22 cellular contexts compared by ENCODE assay signal in the genomic region with DNA sequence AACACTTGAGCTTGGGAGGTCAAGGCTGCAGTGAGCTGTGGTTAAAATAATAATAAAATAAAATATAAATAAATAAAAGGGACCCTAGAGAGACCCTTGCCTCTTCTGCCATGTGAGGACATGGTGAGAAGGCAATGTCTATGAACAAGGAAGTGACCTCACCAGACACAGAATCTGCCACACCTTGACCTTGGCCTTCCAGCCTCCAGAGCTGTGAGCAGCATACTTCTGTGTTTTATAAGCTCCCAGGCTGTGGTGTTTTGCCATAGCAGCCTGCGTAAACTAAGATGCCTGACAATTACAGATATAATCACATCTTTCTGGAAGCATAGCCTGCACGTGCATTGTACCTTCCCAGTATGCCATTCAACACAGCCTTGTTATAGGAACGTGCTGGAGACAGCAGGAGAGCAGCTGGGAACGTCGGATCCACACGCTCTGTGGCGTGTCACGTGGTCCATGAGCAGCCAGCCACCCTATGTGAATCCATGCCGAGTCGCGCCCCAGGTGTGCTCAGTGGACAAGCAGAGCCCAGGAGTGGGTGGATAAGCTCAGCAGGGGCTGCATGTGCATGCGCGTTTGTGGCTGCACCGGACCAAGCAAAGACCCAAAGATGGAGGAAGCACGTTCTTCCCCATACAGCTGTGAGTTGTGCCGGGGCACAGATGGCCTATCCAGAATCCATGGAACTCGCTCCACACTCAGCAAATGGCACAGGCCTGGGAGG. TPM values are rescaled to one million over a fixed set of nuclear protein-coding genes. Genes with fewer than 3 reads are reported as not detected.
A peak's percentile ranks its signal among the peaks of the same experiment; 100 is the strongest.
DNase-seq lines count a peak whose midpoint lies in the region; ATAC-seq, FAIRE-seq and TF ChIP-seq lines count a peak whose summit lies in the region.
"Had no signal": no experiment of that assay in that cellular context is flagged by ENCODE, and none has a peak within 500 bp of the region (broad histone marks: within the 10 kb centered on the region; RNA-seq: fewer than 3 reads in every experiment).

No MANE protein-coding gene starts in this region.

- no TSS peak for BruUV-seq in HepG2 (replicated peaks; lab: Mats Ljungman, UMichigan)

- 42% methylated on average over 13 of the region's 17 CpGs for WGBS in HepG2 (ENCODE audit: low lambda C conversion rate)
- 84 to 89% (median 84%) methylated on average over 17 of the region's 17 CpGs for WGBS in small intestine, 3 donors

- ATAC-seq in Right ventricle myocardium superior (ENCODE audit: poor library complexity), result no peak
- ATAC-seq in HepG2, result no peak
- ATAC-seq: Panc1 had no signal

- no peaks in the 10 kb centered on the region for H3K79me2 ChIP-seq in HepG2 (ENCODE audit: insufficient read depth, low read length)

- POLR2A ChIA-PET in HepG2 (lab: Yijun Ruan, JAX), result no interaction called here

- TF ChIP-seq RAD21 in HepG2 (CRISPR knock-in tag; IDR thresholded peaks at IDR 0.05), result no peak

- no peak overlapping the region for H3K4me3 ChIP-seq in left ventricle myocardium inferior
- H3K4me3 ChIP-seq in HepG2 (replicated peaks in 1 of 3; ENCODE audit: insufficient read depth in 1 of 3, low read depth in 2 of 3, low read length in 3 of 3), result no peak overlapping the region
- H3K4me3 ChIP-seq in small intestine (ENCODE audit: low read depth in 1 of 2, low read length in 2 of 2), result no peak overlapping the region
- H3K4me3 ChIP-seq: SJCRH30 had no signal

- H3K27ac ChIP-seq in left ventricle myocardium inferior (replicated peaks) (no peak overlapping the region), HepG2 (ENCODE audit: extremely low read length, insufficient read depth, low read length) (no peak overlapping the region), small intestine (ENCODE audit: low read depth in 1 of 2, low read length in 1 of 2) (no peak overlapping the region)
- H3K27ac ChIP-seq: SJCRH30 had no signal

- no peaks in the 10 kb centered on the region for H3K36me3 ChIP-seq in left ventricle myocardium inferior
- H3K36me3 ChIP-seq in HepG2 (replicated peaks in 1 of 2; ENCODE audit: control insufficient read depth in 1 of 2, insufficient read depth in 2 of 2, low read length in 2 of 2), result no peaks in the 10 kb centered on the region
- no peaks in the 10 kb centered on the region for H3K36me3 ChIP-seq in small intestine (ENCODE audit: control insufficient read depth in 2 of 2, insufficient read depth in 2 of 2, low read length in 2 of 2)
- H3K36me3 ChIP-seq: SJCRH30 had no signal

- no peak overlapping the region for H2AFZ ChIP-seq in HepG2 (ENCODE audit: low read length)

- no peaks in the 10 kb centered on the region for H3K27me3 ChIP-seq in left ventricle myocardium inferior (ENCODE audit: low read depth)
- H3K27me3 ChIP-seq in HepG2 (ENCODE audit: control insufficient read depth in 1 of 2, insufficient read depth in 2 of 2, low read length in 2 of 2), result peaks cover 1 to 37% of the 10 kb centered on the region in 2 experiments; a peak in 3 of 5 replicates
- H3K27me3 ChIP-seq in small intestine (ENCODE audit: control insufficient read depth in 2 of 2, insufficient read depth in 2 of 2, low read length in 2 of 2), result no peaks in the 10 kb centered on the region
- H3K27me3 ChIP-seq: SJCRH30 had no signal

- CTCF ChIA-PET in HepG2 (lab: Yijun Ruan, JAX; ENCODE audit: low intra/inter-chr PET ratio, low total read pairs), result no interaction called here

- intact Hi-C loops in Right ventricle myocardium superior (cut with DNase I), result no loop called here
- intact Hi-C loops in left ventricle myocardium inferior (cut with micrococcal nuclease), result no loop called here
- intact Hi-C loops in HepG2 (cut with micrococcal nuclease; ENCODE audit: unreplicated experiment), result no loop called here

- H3K9ac ChIP-seq in HepG2 (ENCODE audit: insufficient read depth, low read depth, low read length), result no peak overlapping the region

- no peak overlapping the region for H3K4me2 ChIP-seq in HepG2 (ENCODE audit: low read depth, low read length)

- H4K20me1 ChIP-seq in HepG2 (ENCODE audit: insufficient read depth, low read length), result no peaks in the 10 kb centered on the region

- in situ Hi-C loops in HepG2 (cut with HindIII; ENCODE audit: extremely low pct_ligation_motif_present, low pct_unique_long_range_greater_than_20kb), result no loop called here

- no peak for TF ChIP-seq EP300 in HepG2 (IDR thresholded peaks at IDR 0.05; ENCODE audit: low read depth in 2 of 2, low read length in 2 of 2)
- no peak for TF ChIP-seq EP300 in HepG2 (CRISPR knock-in tag; IDR thresholded peaks at IDR 0.05; ENCODE audit: borderline replicate concordance)

- TF ChIP-seq CTCF in left ventricle myocardium inferior (IDR thresholded peaks at IDR 0.05; ENCODE audit: borderline replicate concordance) (no peak), HepG2 (CRISPR knock-in tag; IDR thresholded peaks at IDR 0.05) (no peak)

- TF ChIP-seq POLR2A in HepG2 (IDR thresholded peaks at IDR 0.05; ENCODE audit: insufficient read depth in 1 of 2, low read depth in 2 of 2, low read length in 2 of 2), result no peak

- DNase-seq in Right ventricle myocardium superior (peak; percentile 40), left ventricle myocardium inferior (no peak), SW480 (ENCODE audit: low spot score) (peak; percentile 9), HepG2 (ENCODE audit: low spot score) (no peak), small intestine (peak; percentile 36), GF-D8 (lab: John Stamatoyannopoulos, UW) (no peak), NCI-H2029 (lab: John Stamatoyannopoulos, UW) (no peak), NCI-H226 (no peak)
- DNase-seq: 8988T, AML-193, EL, Kasumi-1, MM.1S, NCI-H1048, NCI-H1417 treated with DMSO at 0.1 percent for 48 hours, NCI-H187, NCI-H2107, NCI-H510A treated with DMSO at 0.1 percent for 48 hours, NCI-H748 treated with DMSO at 0.1 percent for 48 hours, SJCRH30 had no signal

- no peak for FAIRE-seq in HepG2 (lab: Jason Lieb, UNC)
- FAIRE-seq in small intestine (lab: Jason Lieb, UNC), result no peak
- FAIRE-seq: GM19239 had no signal

- H3K4me1 ChIP-seq in left ventricle myocardium inferior (no peaks in the 10 kb centered on the region), HepG2 (ENCODE audit: insufficient read depth, low read length) (no peaks in the 10 kb centered on the region), small intestine (ENCODE audit: control insufficient read depth in 2 of 2, insufficient read depth in 1 of 2, low read depth in 1 of 2, low read length in 1 of 2) (no peaks in the 10 kb centered on the region)
- H3K4me1 ChIP-seq: SJCRH30 had no signal

- H3K9me3 ChIP-seq in left ventricle myocardium inferior (replicated peaks), result peaks cover 9% of the 10 kb centered on the region
- H3K9me3 ChIP-seq in HepG2 (ENCODE audit: low read length), result no peaks in the 10 kb centered on the region
- H3K9me3 ChIP-seq in small intestine (ENCODE audit: control insufficient read depth, low read depth), result no peaks in the 10 kb centered on the region
- H3K9me3 ChIP-seq: SJCRH30 had no signal

TF ChIP-seq in HepG2, 621 proteins besides CTCF, POLR2A, EP300 and RAD21 (continues in another document):
- no peak for TF ChIP-seq SUZ12 (IDR thresholded peaks at IDR 0.05; ENCODE audit: low read depth, low read length)
- TF ChIP-seq CENPT (CRISPR knock-in tag; IDR thresholded peaks at IDR 0.05; ENCODE audit: low read depth), result no peak
- TF ChIP-seq RFXAP (CRISPR knock-in tag; IDR thresholded peaks at IDR 0.05; ENCODE audit: borderline replicate concordance), result no peak
- TF ChIP-seq ZMAT5 (CRISPR knock-in tag; IDR thresholded peaks at IDR 0.05; ENCODE audit: borderline replicate concordance, low read depth), result no peak
- no peak for TF ChIP-seq ZSCAN29 (CRISPR knock-in tag; conservative IDR thresholded peaks at IDR 0.05)
- TF ChIP-seq RAD51 (IDR thresholded peaks at IDR 0.05; ENCODE audit: borderline replicate concordance), result peak; percentile 41; the same call in 1 of the 2 replicates
- TF ChIP-seq SCMH1 (CRISPR knock-in tag; IDR thresholded peaks at IDR 0.05; ENCODE audit: borderline replicate concordance), result no peak
- TF ChIP-seq KAT7 (CRISPR knock-in tag; IDR thresholded peaks at IDR 0.05; ENCODE audit: borderline replicate concordance), result no peak

RNA-seq across cellular contexts. Expression of gene WNT9A, which starts 17.8 kb away (rescaled TPM):
- total RNA-seq in Right ventricle myocardium superior (0.59 TPM), left ventricle myocardium inferior (4.8 TPM), HepG2 (2016; rRNA removed; fragmentation: Illumina TruSeq; extraction: Trizol) (0.04 TPM in 2 replicates)
- total RNA-seq in HepG2 (2016; cell fraction: cytosol; rRNA removed; fragmentation: Illumina TruSeq; extraction: Trizol; ENCODE audit: low read depth), result not detected in 2 replicates
- 0.04 TPM in 1 of 2 replicates, not detected in the other for total RNA-seq in HepG2 (2016; cell fraction: insoluble cytoplasmic fraction; rRNA removed; fragmentation: Illumina TruSeq; extraction: Trizol)
- total RNA-seq in HepG2 (2016; cell fraction: membrane; rRNA removed; fragmentation: Illumina TruSeq; extraction: Trizol), result not detected in 2 replicates
- total RNA-seq in HepG2 (2016; cell fraction: nucleus; rRNA removed; fragmentation: Illumina TruSeq; extraction: Trizol), result not detected in 2 replicates
- polyA plus RNA-seq in HepG2 (2011; rRNA removed) (not detected in 2 replicates), small intestine (1 to 10 TPM in 1 of 3 donors, under 1 TPM in 2; 0.27 to 1.9 (median 0.45) TPM)
- 0.04 TPM in 1 of 2 replicates, not detected in the other for polyA plus RNA-seq in HepG2 (2011; cell fraction: cytosol; rRNA removed)
- polyA plus RNA-seq in HepG2 (2011; cell fraction: nucleus; rRNA removed), result 0.06 and 0.07 TPM in 2 replicates
- 0.04 TPM in 1 of 2 replicates, not detected in the other for polyA plus RNA-seq in HepG2 (2012)
- not detected in 2 replicates for polyA plus RNA-seq in HepG2 (2016; cell fraction: cytosol; fragmentation: Illumina TruSeq; extraction: Trizol; ENCODE audit: low read depth)
- polyA plus RNA-seq in HepG2 (2016; cell fraction: insoluble cytoplasmic fraction; fragmentation: Illumina TruSeq; extraction: Trizol; ENCODE audit: low read depth), result not detected in 2 replicates
- polyA plus RNA-seq in HepG2 (2016; cell fraction: membrane; fragmentation: Illumina TruSeq; extraction: Trizol; ENCODE audit: low read depth), result not detected in 2 replicates
- not detected in 2 replicates for polyA plus RNA-seq in HepG2 (2016; cell fraction: nucleus; fragmentation: Illumina TruSeq; extraction: Trizol; ENCODE audit: insufficient read depth, low read depth)
- polyA minus RNA-seq in HepG2 (2011; rRNA and poly(A)+ RNA removed; ENCODE audit: low replicate concordance), result 0.04 and 2.6 TPM in 2 replicates
- polyA minus RNA-seq in HepG2 (2011; cell fraction: cytosol; rRNA and poly(A)+ RNA removed), result not detected in 2 replicates
- not detected in 2 replicates for polyA minus RNA-seq in HepG2 (2011; cell fraction: nucleus; rRNA and poly(A)+ RNA removed)

Comparison
In these comparisons a context has a peak if more than half of its experiments do, and no peak if none do; other contexts are left out.
1. DNase-seq: peak in Right ventricle myocardium superior (single experiment), SW480 (single experiment) and small intestine (single experiment); none in left ventricle myocardium inferior (single experiment), HepG2 (single experiment), GF-D8 (single experiment), NCI-H2029 (single experiment) and NCI-H226 (single experiment).